In the genomic region with DNA sequence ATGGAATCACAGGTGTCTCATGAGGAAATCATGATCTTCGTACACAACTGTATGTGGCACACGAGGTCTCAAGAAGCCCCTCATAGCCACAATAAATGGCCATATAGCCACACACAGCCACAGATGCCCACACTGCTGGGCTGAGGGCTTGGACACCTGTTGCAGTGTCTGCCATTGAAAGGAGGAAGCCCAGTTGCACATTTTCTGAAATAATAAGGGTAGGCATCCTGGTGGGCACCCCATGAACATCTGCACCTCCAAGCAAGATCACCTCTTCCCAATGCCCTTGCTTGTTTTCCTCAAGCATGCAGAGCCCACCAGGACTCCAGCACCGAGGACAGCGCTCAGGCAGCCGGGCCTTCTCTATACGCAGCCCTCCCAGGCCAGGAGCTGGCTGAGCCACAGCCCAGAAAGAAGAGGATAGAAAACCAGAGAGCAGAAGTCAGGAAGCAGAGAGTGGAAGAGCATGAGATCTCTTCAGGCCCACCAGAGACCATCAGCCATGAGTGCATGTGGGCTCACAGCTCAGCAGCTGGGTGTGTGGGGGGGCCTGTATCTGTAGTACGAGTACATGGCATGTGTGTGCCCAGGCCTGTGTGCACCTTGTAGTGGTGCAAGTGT, we compare ENCODE assay signal across 1 cellular context.
A peak's percentile ranks its signal among the peaks of the same experiment; 100 is the strongest.
TF ChIP-seq lines count a peak whose summit lies in the region.

No MANE protein-coding gene starts in this region.

TF ChIP-seq in HepG2, 621 proteins besides CTCF, POLR2A, EP300 and RAD21 (continued from another document):
- TF ChIP-seq TRAFD1 (CRISPR knock-in tag; IDR thresholded peaks at IDR 0.05; ENCODE audit: borderline replicate concordance) (no peak), HMG20B (CRISPR knock-in tag; conservative IDR thresholded peaks at IDR 0.05) (no peak), CBX5 (CRISPR knock-in tag; IDR thresholded peaks at IDR 0.05; ENCODE audit: borderline replicate concordance) (no peak), NR1H2 (CRISPR knock-in tag; IDR thresholded peaks at IDR 0.05; ENCODE audit: borderline replicate concordance, low read depth) (no peak), TCF12 (IDR thresholded peaks at IDR 0.05) (no peak), TCF12 (CRISPR knock-in tag; IDR thresholded peaks at IDR 0.05) (no peak), ATF5 (CRISPR knock-in tag; IDR thresholded peaks at IDR 0.05; ENCODE audit: low read depth) (no peak), ZFX (CRISPR knock-in tag; IDR thresholded peaks at IDR 0.05; ENCODE audit: low read depth) (peak; percentile 57; the same call in 1 of the 2 replicates), ZNF33A (CRISPR knock-in tag; IDR thresholded peaks at IDR 0.05; ENCODE audit: borderline replicate concordance) (no peak), SMC3 (IDR thresholded peaks at IDR 0.05; ENCODE audit: low read length) (no peak), MAF1 (CRISPR knock-in tag; IDR thresholded peaks at IDR 0.05; ENCODE audit: borderline replicate concordance) (peak; percentile 63; the same call in 1 of the 2 replicates), DRAP1 (CRISPR knock-in tag; IDR thresholded peaks at IDR 0.05) (peak; percentile 45; the same call in 1 of the 2 replicates), ARHGAP35 (CRISPR knock-in tag; IDR thresholded peaks at IDR 0.05; ENCODE audit: borderline replicate concordance) (peak; percentile 86; the same call in 1 of the 2 replicates), ZNF292 (CRISPR knock-in tag; IDR thresholded peaks at IDR 0.05; ENCODE audit: borderline replicate concordance, low read depth) (no peak), ZNF563 (CRISPR knock-in tag; IDR thresholded peaks at IDR 0.05) (peak; percentile 60; the same call in 1 of the 2 replicates), NFYB (CRISPR knock-in tag; IDR thresholded peaks at IDR 0.05) (peak; percentile 30; the same call in 1 of the 2 replicates), KDM4B (CRISPR knock-in tag; IDR thresholded peaks at IDR 0.05) (0 out of 2 replicates have a peak, but pooled peaks have one; percentile 64), ZNF530 (CRISPR knock-in tag; IDR thresholded peaks at IDR 0.05; ENCODE audit: low read depth) (no peak), ZBTB44 (CRISPR knock-in tag; IDR thresholded peaks at IDR 0.05) (peak; percentile 90; the same call in 1 of the 2 replicates), SIX1 (CRISPR knock-in tag; IDR thresholded peaks at IDR 0.05; ENCODE audit: borderline replicate concordance) (no peak), ZNF547 (CRISPR knock-in tag; IDR thresholded peaks at IDR 0.05) (no peak), BRD4 (CRISPR knock-in tag; IDR thresholded peaks at IDR 0.05) (no peak)
- TF ChIP-seq, protein P1, sequence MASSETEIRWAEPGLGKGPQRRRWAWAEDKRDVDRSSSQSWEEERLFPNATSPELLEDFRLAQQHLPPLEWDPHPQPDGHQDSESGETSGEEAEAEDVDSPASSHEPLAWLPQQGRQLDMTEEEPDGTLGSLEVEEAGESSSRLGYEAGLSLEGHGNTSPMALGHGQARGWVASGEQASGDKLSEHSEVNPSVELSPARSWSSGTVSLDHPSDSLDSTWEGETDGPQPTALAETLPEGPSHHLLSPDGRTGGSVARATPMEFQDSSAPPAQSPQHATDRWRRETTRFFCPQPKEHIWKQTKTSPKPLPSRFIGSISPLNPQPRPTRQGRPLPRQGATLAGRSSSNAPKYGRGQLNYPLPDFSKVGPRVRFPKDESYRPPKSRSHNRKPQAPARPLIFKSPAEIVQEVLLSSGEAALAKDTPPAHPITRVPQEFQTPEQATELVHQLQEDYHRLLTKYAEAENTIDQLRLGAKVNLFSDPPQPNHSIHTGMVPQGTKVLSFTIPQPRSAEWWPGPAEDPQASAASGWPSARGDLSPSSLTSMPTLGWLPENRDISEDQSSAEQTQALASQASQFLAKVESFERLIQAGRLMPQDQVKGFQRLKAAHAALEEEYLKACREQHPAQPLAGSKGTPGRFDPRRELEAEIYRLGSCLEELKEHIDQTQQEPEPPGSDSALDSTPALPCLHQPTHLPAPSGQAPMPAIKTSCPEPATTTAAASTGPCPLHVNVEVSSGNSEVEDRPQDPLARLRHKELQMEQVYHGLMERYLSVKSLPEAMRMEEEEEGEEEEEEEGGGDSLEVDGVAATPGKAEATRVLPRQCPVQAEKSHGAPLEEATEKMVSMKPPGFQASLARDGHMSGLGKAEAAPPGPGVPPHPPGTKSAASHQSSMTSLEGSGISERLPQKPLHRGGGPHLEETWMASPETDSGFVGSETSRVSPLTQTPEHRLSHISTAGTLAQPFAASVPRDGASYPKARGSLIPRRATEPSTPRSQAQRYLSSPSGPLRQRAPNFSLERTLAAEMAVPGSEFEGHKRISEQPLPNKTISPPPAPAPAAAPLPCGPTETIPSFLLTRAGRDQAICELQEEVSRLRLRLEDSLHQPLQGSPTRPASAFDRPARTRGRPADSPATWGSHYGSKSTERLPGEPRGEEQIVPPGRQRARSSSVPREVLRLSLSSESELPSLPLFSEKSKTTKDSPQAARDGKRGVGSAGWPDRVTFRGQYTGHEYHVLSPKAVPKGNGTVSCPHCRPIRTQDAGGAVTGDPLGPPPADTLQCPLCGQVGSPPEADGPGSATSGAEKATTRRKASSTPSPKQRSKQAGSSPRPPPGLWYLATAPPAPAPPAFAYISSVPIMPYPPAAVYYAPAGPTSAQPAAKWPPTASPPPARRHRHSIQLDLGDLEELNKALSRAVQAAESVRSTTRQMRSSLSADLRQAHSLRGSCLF (CRISPR knock-in tag; IDR thresholded peaks at IDR 0.05; ENCODE audit: borderline replicate concordance), result no peak
- TF ChIP-seq, protein P2, sequence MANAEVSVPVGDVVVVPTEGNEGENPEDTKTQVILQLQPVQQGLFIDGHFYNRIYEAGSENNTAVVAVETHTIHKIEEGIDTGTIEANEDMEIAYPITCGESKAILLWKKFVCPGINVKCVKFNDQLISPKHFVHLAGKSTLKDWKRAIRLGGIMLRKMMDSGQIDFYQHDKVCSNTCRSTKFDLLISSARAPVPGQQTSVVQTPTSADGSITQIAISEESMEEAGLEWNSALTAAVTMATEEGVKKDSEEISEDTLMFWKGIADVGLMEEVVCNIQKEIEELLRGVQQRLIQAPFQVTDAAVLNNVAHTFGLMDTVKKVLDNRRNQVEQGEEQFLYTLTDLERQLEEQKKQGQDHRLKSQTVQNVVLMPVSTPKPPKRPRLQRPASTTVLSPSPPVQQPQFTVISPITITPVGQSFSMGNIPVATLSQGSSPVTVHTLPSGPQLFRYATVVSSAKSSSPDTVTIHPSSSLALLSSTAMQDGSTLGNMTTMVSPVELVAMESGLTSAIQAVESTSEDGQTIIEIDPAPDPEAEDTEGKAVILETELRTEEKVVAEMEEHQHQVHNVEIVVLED (CRISPR knock-in tag; IDR thresholded peaks at IDR 0.05; ENCODE audit: borderline replicate concordance), result no peak
- TF ChIP-seq, protein P3, sequence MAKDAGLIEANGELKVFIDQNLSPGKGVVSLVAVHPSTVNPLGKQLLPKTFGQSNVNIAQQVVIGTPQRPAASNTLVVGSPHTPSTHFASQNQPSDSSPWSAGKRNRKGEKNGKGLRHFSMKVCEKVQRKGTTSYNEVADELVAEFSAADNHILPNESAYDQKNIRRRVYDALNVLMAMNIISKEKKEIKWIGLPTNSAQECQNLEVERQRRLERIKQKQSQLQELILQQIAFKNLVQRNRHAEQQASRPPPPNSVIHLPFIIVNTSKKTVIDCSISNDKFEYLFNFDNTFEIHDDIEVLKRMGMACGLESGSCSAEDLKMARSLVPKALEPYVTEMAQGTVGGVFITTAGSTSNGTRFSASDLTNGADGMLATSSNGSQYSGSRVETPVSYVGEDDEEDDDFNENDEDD (CRISPR knock-in tag; IDR thresholded peaks at IDR 0.05; ENCODE audit: borderline replicate concordance), result no peak
